Comparison of ENCODE assay signal across 1 cellular context in the genomic region with DNA sequence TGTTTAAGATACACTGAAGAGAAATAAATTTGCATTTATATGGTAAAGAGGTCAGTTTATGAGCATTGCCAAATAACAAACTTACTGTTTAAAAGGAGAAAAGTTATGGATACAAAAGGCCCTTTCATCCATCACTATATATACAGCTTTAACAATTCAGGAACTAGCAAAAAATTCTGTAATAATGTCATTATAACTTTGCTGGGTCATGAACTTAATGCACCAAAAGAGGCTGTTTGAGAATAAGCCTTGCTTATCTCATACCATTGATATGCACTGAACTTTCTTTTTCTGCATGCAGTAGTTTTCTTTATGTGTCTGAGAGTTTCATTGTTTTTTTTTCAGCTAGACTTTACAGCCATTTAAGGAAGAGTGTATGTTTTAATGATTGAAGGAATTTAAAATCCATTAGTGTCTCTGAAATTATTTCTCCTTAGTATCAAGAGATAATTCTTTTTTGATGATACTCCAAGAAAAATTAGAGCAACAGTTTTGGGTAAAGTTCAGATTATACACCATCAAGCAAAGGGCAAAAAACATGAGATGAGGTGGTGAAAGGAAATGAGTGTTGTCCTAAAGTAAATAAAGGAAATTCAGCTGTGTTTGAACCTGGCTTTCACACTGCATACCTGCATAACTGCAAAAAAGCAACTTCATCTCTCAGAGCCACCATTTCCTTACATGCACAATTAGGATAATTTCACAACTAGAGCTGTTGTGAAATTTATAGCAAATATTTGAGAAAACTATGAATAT.
TF ChIP-seq lines count a peak whose summit lies in the region.

No MANE protein-coding gene starts in this region.

TF ChIP-seq in H1, 55 proteins besides CTCF, POLR2A, EP300 and RAD21:
- TF ChIP-seq NRF1 (IDR thresholded peaks at IDR 0.05; ENCODE audit: low read depth, low read length) (no peak), TCF12 (IDR thresholded peaks at IDR 0.05; ENCODE audit: low read depth, low read length) (no peak), CBX8 (IDR thresholded peaks at IDR 0.05; ENCODE audit: borderline replicate concordance, low read depth, low read length) (no peak), TEAD4 (IDR thresholded peaks at IDR 0.05; ENCODE audit: low read depth, low read length) (peak; percentile 16; the same call in 1 of the 2 replicates), POU5F1 (IDR thresholded peaks at IDR 0.05; ENCODE audit: low read depth, low read length) (no peak)
